In genomic region chr12:48810817-48811453, GRCh38 we compare ENCODE assay signal across 13 cellular contexts. TPM values are rescaled to one million over a fixed set of nuclear protein-coding genes. Genes with fewer than 3 reads are reported as not detected.
A peak's percentile ranks its signal among the peaks of the same experiment; 100 is the strongest.
DNase-seq lines count a peak whose midpoint lies in the region; TF ChIP-seq lines count a peak whose summit lies in the region.
"Had no signal": no experiment of that assay in that cellular context is flagged by ENCODE, and none has a peak within 500 bp of the region (broad histone marks: within the 10 kb centered on the region; RNA-seq: fewer than 3 reads in every experiment).

No MANE protein-coding gene starts in this region.

- no peak overlapping the region for H2BK5ac ChIP-seq in mesenchymal stem cell (ENCODE audit: low read depth, low read length, poor library complexity, severe bottlenecking)

- H3K36me3 ChIP-seq in HUES48 (ENCODE audit: control insufficient read depth, insufficient read depth, low read length), result no peaks in the 10 kb centered on the region
- H3K36me3 ChIP-seq in mesenchymal stem cell (ENCODE audit: control insufficient read depth in 1 of 2, insufficient read depth in 2 of 2, low read depth in 1 of 2, low read length in 2 of 2), result no peaks in the 10 kb centered on the region
- H3K36me3 ChIP-seq: thoracic aorta had no signal

- peak overlapping the region in 1 of 2 experiments; percentile 85 for H3K14ac ChIP-seq in mesenchymal stem cell (ENCODE audit: low read length in 2 of 2)

- peak overlapping the region; percentile 53 for H2BK15ac ChIP-seq in mesenchymal stem cell (ENCODE audit: low read depth, poor library complexity, severe bottlenecking)

- no peaks in the 10 kb centered on the region for H3K36me3 Mint-ChIP-seq in type B pancreatic cell

- H3K27ac ChIP-seq in HUES48 (ENCODE audit: low read depth, low read length) (peak overlapping the region; percentile 17), mesenchymal stem cell (ENCODE audit: low read length, poor library complexity, severe bottlenecking) (no peak overlapping the region), substantia nigra (ENCODE audit: low read depth, low read length, poor library complexity, severe bottlenecking) (no peak overlapping the region)
- H3K27ac ChIP-seq: body of pancreas, SK-N-MC had no signal

- peaks cover 5% of the 10 kb centered on the region for H3K79me1 ChIP-seq in mesenchymal stem cell (replicated peaks; ENCODE audit: low read length, poor library complexity, severe bottlenecking)

- peak overlapping the region; percentile 86 to 97 for H3K18ac ChIP-seq in mesenchymal stem cell (ENCODE audit: low read depth in 1 of 2, low read length in 2 of 2)

- H3K27me3 Mint-ChIP-seq in type B pancreatic cell, result no peaks in the 10 kb centered on the region

- peak overlapping the region; percentile 91 for H4K91ac ChIP-seq in mesenchymal stem cell (ENCODE audit: low read length)

- peaks cover 22% of the 10 kb centered on the region for H3K4me1 Mint-ChIP-seq in type B pancreatic cell (ENCODE audit: unreplicated experiment)

- peaks cover 13% of the 10 kb centered on the region for H3K4me1 ChIP-seq in HUES48 (ENCODE audit: control insufficient read depth, insufficient read depth, low read length)
- peaks cover 27% of the 10 kb centered on the region for H3K4me1 ChIP-seq in mesenchymal stem cell (ENCODE audit: control insufficient read depth, insufficient read depth, low read depth, low read length)

- peak overlapping the region; percentile 44 to 94 for H2BK12ac ChIP-seq in mesenchymal stem cell (ENCODE audit: low read length in 2 of 2)

- H3K9me3 ChIP-seq in HUES48 (ENCODE audit: control insufficient read depth, insufficient read depth, low read length) (no peaks in the 10 kb centered on the region), mesenchymal stem cell (ENCODE audit: control insufficient read depth, low read length) (no peaks in the 10 kb centered on the region)
- H3K9me3 ChIP-seq: body of pancreas, thoracic aorta had no signal

- H3K4me2 ChIP-seq in mesenchymal stem cell (ENCODE audit: low read length, poor library complexity, severe bottlenecking), result no peak overlapping the region

- H3K4me3 ChIP-seq in HUES48 (ENCODE audit: low read depth, low read length) (no peak overlapping the region), mesenchymal stem cell (ENCODE audit: insufficient read depth in 1 of 2, low read depth in 1 of 2, low read length in 2 of 2) (peak overlapping the region in 1 of 2 experiments; percentile 28)
- H3K4me3 ChIP-seq: body of pancreas, SK-N-MC, thoracic aorta had no signal

- peaks cover 27% of the 10 kb centered on the region for H3K27me3 ChIP-seq in HUES48 (ENCODE audit: control insufficient read depth, insufficient read depth, low read length)
- no peaks in the 10 kb centered on the region for H3K27me3 ChIP-seq in mesenchymal stem cell (ENCODE audit: control insufficient read depth in 1 of 2, insufficient read depth in 1 of 2, low read length in 2 of 2)
- H3K27me3 ChIP-seq: body of pancreas had no signal

- peak overlapping the region; percentile 92 to 93 for H3K4ac ChIP-seq in mesenchymal stem cell (ENCODE audit: low read depth in 1 of 2, low read length in 2 of 2)

- peak overlapping the region in 1 of 2 experiments; percentile 90 for H3K23ac ChIP-seq in mesenchymal stem cell (ENCODE audit: low read length in 2 of 2)

- no peak for TF ChIP-seq CTCF in type B pancreatic cell (conservative IDR thresholded peaks at IDR 0.05)

- peak overlapping the region; percentile 88 for H4K8ac ChIP-seq in mesenchymal stem cell (ENCODE audit: low read length)

- peak overlapping the region; percentile 25 for H3K4me3 Mint-ChIP-seq in type B pancreatic cell

- H2BK120ac ChIP-seq in mesenchymal stem cell (ENCODE audit: low read depth, low read length), result peak overlapping the region; percentile 84

- peak overlapping the region; percentile 10 for H2AFZ ChIP-seq in mesenchymal stem cell (ENCODE audit: low read depth, low read length)

- H3K9ac ChIP-seq in HUES48 (ENCODE audit: low read depth, low read length) (no peak overlapping the region), mesenchymal stem cell (ENCODE audit: low read length) (peak overlapping the region; percentile 57)

- peak overlapping the region; percentile 13 for H2AK5ac ChIP-seq in mesenchymal stem cell (ENCODE audit: low read length, severe bottlenecking)

- 30% methylated on average over 2 of the region's 5 CpGs for WGBS in mesenchymal stem cell

- H3K9me3 Mint-ChIP-seq in type B pancreatic cell, result no peaks in the 10 kb centered on the region

- peak overlapping the region; percentile 65 for H3K27ac Mint-ChIP-seq in type B pancreatic cell

- DNase-seq in cerebellar cortex (ENCODE audit: low spot score) (peak; percentile 11), mesenchymal stem cell (peak; percentile 93), type B pancreatic cell (ENCODE audit: extremely low spot score, unreplicated experiment) (no peak), ecto neural progenitor cell (ENCODE audit: low spot score) (no peak), UCSD-AML1 (lab: John Stamatoyannopoulos, UW; ENCODE audit: unreplicated experiment) (no peak), substantia nigra (lab: John Stamatoyannopoulos, UW) (no peak), NCI-H510A treated with DMSO at 0.1 percent for 48 hours (lab: John Stamatoyannopoulos, UW) (no peak)
- DNase-seq: GDM1; stimulated activated CD4-positive, alpha-beta T cell treated with anti-CD3 and anti-CD28 coated beads, Interleukin-4, amount 100 ng/mL, for 1 hour had no signal

RNA-seq across cellular contexts. Expression of gene CACNB3, which starts 7.4 kb away (rescaled TPM):
- 43.5 TPM for polyA plus RNA-seq in mesenchymal stem cell (2013, experiment 1 of 2)
- polyA plus RNA-seq in mesenchymal stem cell (2013, experiment 2 of 2), result 45.6 TPM
- total RNA-seq in type B pancreatic cell (ENCODE audit: low replicate concordance), result 56.3 and 57.0 TPM in 2 replicates

RNA-seq across cellular contexts. Expression of gene ADCY6, which starts 22.0 kb away (rescaled TPM):
- 23.9 TPM for polyA plus RNA-seq in mesenchymal stem cell (2013, experiment 1 of 2)
- 21.9 TPM for polyA plus RNA-seq in mesenchymal stem cell (2013, experiment 2 of 2)
- 40.5 and 54.4 TPM in 2 replicates for total RNA-seq in type B pancreatic cell (ENCODE audit: low replicate concordance)

RNA-seq across cellular contexts. Expression of gene DDX23, which starts 41.0 kb away (rescaled TPM):
- polyA plus RNA-seq in mesenchymal stem cell (2013, experiment 1 of 2), result 49.3 TPM
- 45.4 TPM for polyA plus RNA-seq in mesenchymal stem cell (2013, experiment 2 of 2)
- total RNA-seq in type B pancreatic cell (ENCODE audit: low replicate concordance), result 95.3 and 104 TPM in 2 replicates

RNA-seq across cellular contexts. Expression of gene RND1, which starts 54.7 kb away (rescaled TPM):
- polyA plus RNA-seq in mesenchymal stem cell (2013, experiment 1 of 2), result 0.39 TPM
- 0.51 TPM for polyA plus RNA-seq in mesenchymal stem cell (2013, experiment 2 of 2)
- total RNA-seq in type B pancreatic cell (ENCODE audit: low replicate concordance), result 3.2 and 6.9 TPM in 2 replicates

Comparison
In these comparisons a context has a peak if more than half of its experiments do, and no peak if none do; other contexts are left out.
1. DNase-seq: peak in cerebellar cortex (single experiment) and mesenchymal stem cell (single experiment); none in type B pancreatic cell (single experiment), ecto neural progenitor cell (single experiment), UCSD-AML1 (single experiment), substantia nigra (0 of 49) and NCI-H510A treated with DMSO at 0.1 percent for 48 hours (single experiment).